Comparison of ENCODE assay signal across 15 cellular contexts in genomic region chr9:38347946-38348345, GRCh38.
"Had no signal": no experiment of that assay in that cellular context is flagged by ENCODE, and none has a peak within 500 bp of the region (broad histone marks: within the 10 kb centered on the region; RNA-seq: fewer than 3 reads in every experiment).

No MANE protein-coding gene starts in this region.

- H3K27ac ChIP-seq: cardiac muscle cell, esophagus squamous epithelium, thoracic aorta, WERI-Rb-1 had no signal

- H3K36me3 ChIP-seq: cardiac muscle cell, esophagus squamous epithelium, thoracic aorta, WERI-Rb-1 had no signal

- H3K9me3 Mint-ChIP-seq: activated naive CD4-positive, alpha-beta T cell treated with anti-CD3 and anti-CD28 coated beads, Interleukin-2, amount 10 ng/mL, durations not matched to agents 7 days and 5 days; activated T-helper 17 cell treated with anti-CD3 and anti-CD28 coated beads, Interleukin-2, amount 50 U/mL, for 72 hours; natural killer cell; stimulated activated naive B cell treated with anti-CD40 and anti-IgM and Interleukin-4, amounts not matched to agents 10 μg/mL and 1 μg/mL and 100 μg/mL, for 72 hours had no signal

- H3K36me3 Mint-ChIP-seq: activated naive CD4-positive, alpha-beta T cell treated with anti-CD3 and anti-CD28 coated beads, Interleukin-2, amount 10 ng/mL, durations not matched to agents 7 days and 5 days; natural killer cell; stimulated activated naive B cell treated with anti-CD40 and anti-IgM and Interleukin-4, amounts not matched to agents 10 μg/mL and 1 μg/mL and 100 μg/mL, for 72 hours had no signal

- H3K27me3 ChIP-seq: cardiac muscle cell had no signal

- H3K9me3 ChIP-seq: esophagus squamous epithelium, thoracic aorta had no signal

- H3K4me1 Mint-ChIP-seq: activated naive CD4-positive, alpha-beta T cell treated with anti-CD3 and anti-CD28 coated beads, Interleukin-2, amount 10 ng/mL, durations not matched to agents 7 days and 5 days; activated T-helper 17 cell treated with anti-CD3 and anti-CD28 coated beads, Interleukin-2, amount 50 U/mL, for 72 hours; natural killer cell; stimulated activated naive B cell treated with anti-CD40 and anti-IgM and Interleukin-4, amounts not matched to agents 10 μg/mL and 1 μg/mL and 100 μg/mL, for 72 hours had no signal

- H3K27ac Mint-ChIP-seq: activated naive CD4-positive, alpha-beta T cell treated with anti-CD3 and anti-CD28 coated beads, Interleukin-2, amount 10 ng/mL, durations not matched to agents 7 days and 5 days; activated T-helper 17 cell treated with anti-CD3 and anti-CD28 coated beads, Interleukin-2, amount 50 U/mL, for 72 hours; natural killer cell; stimulated activated naive B cell treated with anti-CD40 and anti-IgM and Interleukin-4, amounts not matched to agents 10 μg/mL and 1 μg/mL and 100 μg/mL, for 72 hours had no signal

- H3K4me3 Mint-ChIP-seq: activated naive CD4-positive, alpha-beta T cell treated with anti-CD3 and anti-CD28 coated beads, Interleukin-2, amount 10 ng/mL, durations not matched to agents 7 days and 5 days; activated T-helper 17 cell treated with anti-CD3 and anti-CD28 coated beads, Interleukin-2, amount 50 U/mL, for 72 hours; natural killer cell; stimulated activated naive B cell treated with anti-CD40 and anti-IgM and Interleukin-4, amounts not matched to agents 10 μg/mL and 1 μg/mL and 100 μg/mL, for 72 hours had no signal

- H3K4me3 ChIP-seq: cardiac muscle cell, esophagus squamous epithelium, thoracic aorta had no signal

- DNase-seq: activated CD4-positive, alpha-beta T cell treated with anti-CD3 and anti-CD28 coated beads, Interleukin-2, amount 50 U/mL, for 4 hours; activated naive CD4-positive, alpha-beta T cell treated with anti-CD3 and anti-CD28 coated beads, Interleukin-2, amount 10 ng/mL, durations not matched to agents 7 days and 5 days; activated T-cell treated with anti-CD3 and anti-CD28 coated beads, Interleukin-2, amount 50 U/mL, for 1 hour; dermis blood vessel endothelial cell; effector memory CD4-positive, alpha-beta T cell; esophagus squamous epithelium; natural killer cell; nucleus accumbens; stimulated activated naive B cell treated with anti-CD40 and anti-IgM and Interleukin-4, amounts not matched to agents 10 μg/mL and 1 μg/mL and 100 μg/mL, for 72 hours; SW 1271; T-helper 2 cell; WERI-Rb-1 had no signal
